In genomic region chr10:72270607-72271281, GRCh38 we compare ENCODE assay signal across 14 cellular contexts. TPM values are rescaled to one million over a fixed set of nuclear protein-coding genes. Genes with fewer than 3 reads are reported as not detected.
DNase-seq lines count a peak whose midpoint lies in the region; ATAC-seq and TF ChIP-seq lines count a peak whose summit lies in the region.
"Had no signal": no experiment of that assay in that cellular context is flagged by ENCODE, and none has a peak within 500 bp of the region (broad histone marks: within the 10 kb centered on the region; RNA-seq: fewer than 3 reads in every experiment).

No MANE protein-coding gene starts in this region.

- peaks cover 8 to 22% (median 18%) of the 10 kb centered on the region in 3 donors for H3K27me3 Mint-ChIP-seq in immature natural killer cell (ENCODE audit: low read depth in 3 of 3)

- peak overlapping the region in 4 of 5 donors; percentile 34 to 58 (median 44) for H3K4me3 Mint-ChIP-seq in immature natural killer cell

- no peak for ATAC-seq in heart left ventricle
- ATAC-seq in RWPE2 (ENCODE audit: low read depth), result no peak
- ATAC-seq in GM19452 (IDR thresholded peaks at IDR 0.05; ENCODE audit: unreplicated experiment), result no peak

- no peak for TF ChIP-seq CTCF in heart left ventricle (IDR thresholded peaks at IDR 0.05)
- TF ChIP-seq CTCF in RWPE2 (IDR thresholded peaks at IDR 0.05; ENCODE audit: poor library complexity, severe bottlenecking), result no peak
- TF ChIP-seq CTCF in testis (IDR thresholded peaks at IDR 0.05), result no peak

- peak overlapping the region in 11 of 12 donors; percentile 7 to 100 (median 99) for H3K27ac ChIP-seq in heart left ventricle
- H3K27ac ChIP-seq in RWPE2 (ENCODE audit: poor library complexity, severe bottlenecking), result peak overlapping the region; percentile 99
- H3K27ac ChIP-seq in testis, result peak overlapping the region; percentile 9 to 36

- H3K27me3 ChIP-seq in heart left ventricle (no peaks in the 10 kb centered on the region), RWPE2 (ENCODE audit: insufficient read depth, poor library complexity, severe bottlenecking) (no peaks in the 10 kb centered on the region), testis (no peaks in the 10 kb centered on the region)

- peaks cover 12 to 18% (median 13%) of the 10 kb centered on the region in 3 donors for H3K36me3 Mint-ChIP-seq in immature natural killer cell

- H3K4me1 ChIP-seq in heart left ventricle (peaks cover 3 to 38% (median 21%) of the 10 kb centered on the region in 12 donors), RWPE2 (ENCODE audit: insufficient read depth, poor library complexity, severe bottlenecking) (peaks cover 30% of the 10 kb centered on the region), testis (peaks cover 14% of the 10 kb centered on the region)

- 77 to 84% (median 82%) methylated on average over 5 of the region's 5 CpGs for WGBS in heart left ventricle, 4 donors
- WGBS in testis, 2 donors, result 63 to 79% methylated on average over 4 to 5 of the region's 5 CpGs

- H3K36me3 ChIP-seq in heart left ventricle (peaks cover 3 to 15% (median 9%) of the 10 kb centered on the region in 9 donors), RWPE2 (ENCODE audit: low read depth) (peaks cover 26% of the 10 kb centered on the region), testis (ENCODE audit: low read depth, missing control alignments) (no peaks in the 10 kb centered on the region)

- H3K4me1 Mint-ChIP-seq in immature natural killer cell, result peaks cover 29 to 34% of the 10 kb centered on the region in 2 donors

- TF ChIP-seq POLR2A in heart left ventricle (IDR thresholded peaks at IDR 0.05) (no peak), testis (IDR thresholded peaks at IDR 0.05) (no peak), erythroblast (IDR thresholded peaks at IDR 0.05; ENCODE audit: low read length) (no peak)

- H3K9me3 ChIP-seq in heart left ventricle (no peaks in the 10 kb centered on the region), RWPE2 (ENCODE audit: severe bottlenecking) (no peaks in the 10 kb centered on the region), testis (no peaks in the 10 kb centered on the region)

- DNase-seq in heart left ventricle, result peak in 1 of 5 donors; percentile 55
- DNase-seq in cardiac septum (ENCODE audit: low spot score), result no peak
- no peak for DNase-seq in RWPE2 (ENCODE audit: low spot score)
- DNase-seq in immature natural killer cell, result no peak
- peak; percentile 42 for DNase-seq in testis
- DNase-seq in Ammon's horn (ENCODE audit: low spot score), result no peak
- no peak for DNase-seq in erythroblast (lab: John Stamatoyannopoulos, UW)
- DNase-seq: activated effector memory CD4-positive, alpha-beta T cell treated with Interleukin-2 at 50 U/mL for 16 hours; kidney glomerular epithelial cell; NCI-H1048; NCI-H524 treated with DMSO at 0.1 percent for 48 hours; nucleus accumbens; SIG-M5 had no signal

- no peaks in the 10 kb centered on the region for H3K9me3 Mint-ChIP-seq in immature natural killer cell

- intact Hi-C loops in heart left ventricle (cut with DNase I), result loop anchor here in 5 of 10 donors (5.0 to 10.0 kb wide), 3 partner anchors 47 to 67 kb away; no protein-coding TSS in a partner anchor
- intact Hi-C loops in cardiac septum (cut with DNase I), result loop anchor here (5.0 kb wide), 1 partner anchor 47 kb away; no protein-coding TSS in a partner anchor
- intact Hi-C loops in testis (cut with DNase I; ENCODE audit: low total_unique reads), result loop anchor here (10.0 kb wide), 1 partner anchor 64 kb away; no protein-coding TSS in a partner anchor

- H3K27ac Mint-ChIP-seq in immature natural killer cell, result peak overlapping the region in 4 of 6 donors; percentile 3 to 76 (median 44)

- H3K4me3 ChIP-seq in heart left ventricle (no peak overlapping the region), RWPE2 (ENCODE audit: severe bottlenecking) (no peak overlapping the region), testis (no peak overlapping the region)

RNA-seq across cellular contexts. Expression of gene DDIT4, which starts 3.0 kb away (rescaled TPM):
- total RNA-seq in heart left ventricle (10 to 100 TPM; 14.6 to 68.2 (median 40.4) TPM), cardiac septum (22.6 TPM), testis (10 to 100 TPM; 69.6 to 94.3 TPM)
- polyA plus RNA-seq in heart left ventricle (100 to 1,000 TPM in 1 of 2 donors, 10 to 100 TPM in 1; 59.4 to 112 TPM), immature natural killer cell (100 to 1,000 TPM; 437 to 876 (median 450) TPM), testis (ENCODE audit: insufficient read depth, low read depth, low replicate concordance) (46.6 TPM)

RNA-seq across cellular contexts. Expression of gene ASCC1, which starts 54.7 kb away (rescaled TPM):
- total RNA-seq in heart left ventricle, result 10 to 100 TPM; 26.4 to 44.8 (median 35.3) TPM
- 10 to 100 TPM; 12.0 to 49.6 TPM for polyA plus RNA-seq in heart left ventricle
- 21.2 TPM for total RNA-seq in cardiac septum
- polyA plus RNA-seq in immature natural killer cell, result 10 to 100 TPM; 36.9 to 57.6 (median 40.5) TPM
- 10 to 100 TPM; 48.8 to 58.3 TPM for total RNA-seq in testis
- polyA plus RNA-seq in testis (ENCODE audit: insufficient read depth, low read depth, low replicate concordance), result 47.4 TPM

RNA-seq across cellular contexts. Expression of gene ANAPC16, which starts 54.9 kb away (rescaled TPM):
- total RNA-seq in heart left ventricle, result 100 to 1,000 TPM; 135 to 237 (median 179) TPM
- 100 to 1,000 TPM; 124 to 242 TPM for polyA plus RNA-seq in heart left ventricle
- 171 TPM for total RNA-seq in cardiac septum
- 100 to 1,000 TPM; 291 to 366 (median 328) TPM for polyA plus RNA-seq in immature natural killer cell
- total RNA-seq in testis, result 10 to 100 TPM; 43.8 to 47.9 TPM
- polyA plus RNA-seq in testis (ENCODE audit: insufficient read depth, low read depth, low replicate concordance), result 96.0 TPM

Comparison
In these comparisons a context has a peak if more than half of its experiments do, and no peak if none do; other contexts are left out.
1. H3K27ac ChIP-seq: peak in every context shown above with its lines; median percentile 99 in heart left ventricle; 99 in RWPE2; 22 in testis.